ENCODE assay signal across 14 cellular contexts in the genomic region with DNA sequence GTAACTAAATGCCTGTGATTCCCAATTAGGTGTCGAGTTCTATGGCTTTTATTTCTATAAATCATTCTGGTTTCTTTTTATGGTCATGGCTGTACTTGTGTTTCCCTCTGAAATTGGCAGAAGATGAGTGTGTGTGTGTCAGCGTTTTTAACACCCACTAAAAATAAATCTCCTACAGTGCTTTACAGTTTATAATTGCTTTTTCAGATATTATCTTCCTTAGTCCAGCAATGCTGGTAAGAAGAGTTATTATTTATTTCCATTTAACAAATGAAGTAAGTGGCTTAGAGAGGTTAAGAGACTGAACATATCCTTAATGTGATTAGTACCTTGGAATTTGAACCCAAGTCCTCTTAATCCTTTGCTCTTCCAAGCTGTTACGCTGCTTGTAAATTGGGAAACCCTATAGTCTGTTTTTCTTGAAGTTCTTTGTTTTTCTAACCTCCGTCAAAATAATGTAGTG.
DNase-seq lines count a peak whose midpoint lies in the region; ATAC-seq, FAIRE-seq and TF ChIP-seq lines count a peak whose summit lies in the region.
"Had no signal": no experiment of that assay in that cellular context is flagged by ENCODE, and none has a peak within 500 bp of the region (broad histone marks: within the 10 kb centered on the region; RNA-seq: fewer than 3 reads in every experiment).

No MANE protein-coding gene starts in this region.

- intact Hi-C loops in cardiac septum (cut with DNase I) (no loop called here), uterus (cut with DNase I; ENCODE audit: low total_unique reads) (no loop called here), adrenal gland (cut with DNase I) (no loop called here)

- peaks cover 69% of the 10 kb centered on the region for H3K4me1 Mint-ChIP-seq in astrocyte (ENCODE audit: low read depth, unreplicated experiment)

- peak overlapping the region; percentile 70 for H3K4me2 ChIP-seq in astrocyte (ENCODE audit: low read length)

- no peak overlapping the region for H2AFZ ChIP-seq in astrocyte (ENCODE audit: low read depth, low read length)

- DNase-seq in right atrium auricular region (ENCODE audit: low spot score): no peak
- no peak for DNase-seq in cardiac septum (ENCODE audit: low spot score)
- DNase-seq in astrocyte (ENCODE audit: low read depth): no peak
- no peak for DNase-seq in uterus
- no peak for DNase-seq in adrenal gland
- DNase-seq: activated naive CD4-positive, alpha-beta T cell treated with anti-CD3 and anti-CD28 coated beads, Interleukin-2, amount 50 U/mL, for 16 hours; MV-4-11 had no signal

- TF ChIP-seq CTCF in right atrium auricular region (IDR thresholded peaks at IDR 0.05) (no peak), astrocyte (IDR thresholded peaks at IDR 0.05; ENCODE audit: insufficient read depth, low read depth, low read length) (no peak), uterus (IDR thresholded peaks at IDR 0.05) (no peak), adrenal gland (IDR thresholded peaks at IDR 0.05) (no peak)

- TF ChIP-seq POLR2A in uterus (IDR thresholded peaks at IDR 0.05): no peak
- no peak for TF ChIP-seq POLR2A in adrenal gland (IDR thresholded peaks at IDR 0.05)

- no peaks in the 10 kb centered on the region for H3K27me3 ChIP-seq in right atrium auricular region
- H3K27me3 ChIP-seq in astrocyte (ENCODE audit: insufficient read depth, low read length): no peaks in the 10 kb centered on the region
- H3K27me3 ChIP-seq in muscle layer of duodenum (ENCODE audit: low read depth, low read length): no peaks in the 10 kb centered on the region
- no peaks in the 10 kb centered on the region for H3K27me3 ChIP-seq in uterus
- no peaks in the 10 kb centered on the region for H3K27me3 ChIP-seq in adrenal gland
- H3K27me3 ChIP-seq: upper lobe of left lung had no signal

- H3K36me3 ChIP-seq in right atrium auricular region (no peaks in the 10 kb centered on the region), astrocyte (ENCODE audit: insufficient read depth, low read length) (peaks cover 10% of the 10 kb centered on the region), muscle layer of duodenum (ENCODE audit: control insufficient read depth in 1 of 2, insufficient read depth in 2 of 2, low read length in 2 of 2) (no peaks in the 10 kb centered on the region), uterus (no peaks in the 10 kb centered on the region), adrenal gland (replicated peaks in 1 of 2) (no peaks in the 10 kb centered on the region)
- H3K36me3 ChIP-seq: upper lobe of left lung had no signal

- H3K27me3 Mint-ChIP-seq in astrocyte (ENCODE audit: low read depth, unreplicated experiment): no peaks in the 10 kb centered on the region

- peaks cover 71% of the 10 kb centered on the region for H3K79me2 ChIP-seq in astrocyte (ENCODE audit: insufficient read depth, low read length)

- peaks cover 39% of the 10 kb centered on the region for H4K20me1 ChIP-seq in astrocyte (ENCODE audit: insufficient read depth, low read length)

- H3K36me3 Mint-ChIP-seq in astrocyte (ENCODE audit: low read depth, unreplicated experiment): peaks cover 3% of the 10 kb centered on the region

- peaks cover 0 to 50% of the 10 kb centered on the region in 2 donors for H3K4me1 ChIP-seq in right atrium auricular region
- peaks cover 63% of the 10 kb centered on the region for H3K4me1 ChIP-seq in astrocyte (ENCODE audit: insufficient read depth, low read length)
- H3K4me1 ChIP-seq in muscle layer of duodenum (ENCODE audit: control insufficient read depth in 1 of 2, insufficient read depth in 2 of 2, low read length in 2 of 2): peaks cover 33 to 34% of the 10 kb centered on the region in 2 donors
- peaks cover 0 to 6% of the 10 kb centered on the region in 2 donors for H3K4me1 ChIP-seq in uterus
- peaks cover 0 to 24% of the 10 kb centered on the region in 2 donors for H3K4me1 ChIP-seq in adrenal gland (replicated peaks in 1 of 2)

- H3K27ac Mint-ChIP-seq in astrocyte (ENCODE audit: unreplicated experiment): peak overlapping the region; percentile 92

- H3K4me3 ChIP-seq in right atrium auricular region (no peak overlapping the region), astrocyte (ENCODE audit: insufficient read depth, low read depth, low read length) (peak overlapping the region; percentile 4), muscle layer of duodenum (ENCODE audit: low read depth in 1 of 2, low read length in 2 of 2) (no peak overlapping the region), uterus (no peak overlapping the region), adrenal gland (no peak overlapping the region)
- H3K4me3 ChIP-seq: coronary artery, lung, upper lobe of left lung had no signal

- peak overlapping the region; percentile 55 for H3K9ac ChIP-seq in astrocyte (ENCODE audit: low read length)

- H3K9me3 ChIP-seq in right atrium auricular region (no peaks in the 10 kb centered on the region), astrocyte (ENCODE audit: insufficient read depth, low read depth, low read length) (no peaks in the 10 kb centered on the region), muscle layer of duodenum (ENCODE audit: control insufficient read depth in 1 of 2, low read length in 2 of 2) (no peaks in the 10 kb centered on the region), uterus (no peaks in the 10 kb centered on the region), adrenal gland (replicated peaks in 1 of 3) (no peaks in the 10 kb centered on the region)
- H3K9me3 ChIP-seq: upper lobe of left lung had no signal

- no peaks in the 10 kb centered on the region for H3K9me3 Mint-ChIP-seq in astrocyte (ENCODE audit: unreplicated experiment)

- no peak overlapping the region for H3K4me3 Mint-ChIP-seq in astrocyte (ENCODE audit: unreplicated experiment)

- WGBS in adrenal gland, 4 donors: 66 to 71% (median 70%) methylated on average over 4 of the region's 4 CpGs

- no peak for ATAC-seq in GM21529 (IDR thresholded peaks at IDR 0.05; ENCODE audit: unreplicated experiment)
- ATAC-seq in GM18502 (IDR thresholded peaks at IDR 0.05; ENCODE audit: poor library complexity, unreplicated experiment): no peak

- H3K27ac ChIP-seq in right atrium auricular region (peak overlapping the region; percentile 1 to 45), astrocyte (ENCODE audit: low read depth, low read length) (peak overlapping the region; percentile 72), muscle layer of duodenum (ENCODE audit: low read length) (peak overlapping the region; percentile 64), uterus (peak overlapping the region; percentile 1 to 44), adrenal gland (no peak overlapping the region)
- H3K27ac ChIP-seq: coronary artery had no signal

- FAIRE-seq in astrocyte (lab: Jason Lieb, UNC): no peak
- FAIRE-seq: GM18507 had no signal

Comparison
In these comparisons a context has a peak if more than half of its experiments do, and no peak if none do; other contexts are left out.
1. H3K27ac ChIP-seq: peak in right atrium auricular region (2 of 2), astrocyte (single experiment), muscle layer of duodenum (single experiment) and uterus (2 of 2); none in adrenal gland (0 of 5).